2 cellular contexts compared by ENCODE assay signal in genomic region chr2:230417436-230417835, GRCh38.
TF ChIP-seq lines count a peak whose summit lies in the region.

No MANE protein-coding gene starts in this region.

TF ChIP-seq in SK-N-SH, 30 proteins besides CTCF, POLR2A, EP300 and RAD21 (continued from another document):
- TF ChIP-seq ZBTB33 (IDR thresholded peaks at IDR 0.05; ENCODE audit: borderline replicate concordance, low read depth), result no peak
- TF ChIP-seq USF1 (IDR thresholded peaks at IDR 0.05; ENCODE audit: borderline replicate concordance, low read depth), result no peak
- TF ChIP-seq FOSL2 (IDR thresholded peaks at IDR 0.05; ENCODE audit: borderline replicate concordance, low read depth), result no peak
- no peak for TF ChIP-seq MEF2A (IDR thresholded peaks at IDR 0.05; ENCODE audit: borderline replicate concordance, low read depth)
- no peak for TF ChIP-seq TEAD4 (IDR thresholded peaks at IDR 0.05; ENCODE audit: borderline replicate concordance, insufficient read depth)
- TF ChIP-seq GABPA (IDR thresholded peaks at IDR 0.05; ENCODE audit: low read depth), result no peak
- TF ChIP-seq NRF1 (IDR thresholded peaks at IDR 0.05; ENCODE audit: low read depth, low read length), result no peak
- no peak for TF ChIP-seq TCF12 (IDR thresholded peaks at IDR 0.05)
- TF ChIP-seq FOXJ3 (CRISPR knock-in tag; IDR thresholded peaks at IDR 0.05), result no peak
- no peak for TF ChIP-seq YY1 (IDR thresholded peaks at IDR 0.05; ENCODE audit: low read depth)
- TF ChIP-seq RXRA (IDR thresholded peaks at IDR 0.05; ENCODE audit: borderline replicate concordance, low read depth), result no peak
- TF ChIP-seq ELF1 (IDR thresholded peaks at IDR 0.05), result no peak

TF ChIP-seq in SK-N-SH treated with all-trans-retinoic acid at 6 μM for 48 hours, 23 proteins besides CTCF, POLR2A, EP300 and RAD21 (continued from another document):
- TF ChIP-seq TSHZ2 (CRISPR knock-in tag; IDR thresholded peaks at IDR 0.05), result no peak
- TF ChIP-seq TCF4 (CRISPR knock-in tag; IDR thresholded peaks at IDR 0.05; ENCODE audit: borderline replicate concordance), result no peak
- no peak for TF ChIP-seq ZC3H10 (CRISPR knock-in tag; IDR thresholded peaks at IDR 0.05)
- no peak for TF ChIP-seq CREB5 (CRISPR knock-in tag; IDR thresholded peaks at IDR 0.05; ENCODE audit: low read depth)
- TF ChIP-seq TOX (CRISPR knock-in tag; IDR thresholded peaks at IDR 0.05; ENCODE audit: borderline replicate concordance), result no peak
- TF ChIP-seq SNAI2 (CRISPR knock-in tag; IDR thresholded peaks at IDR 0.05), result no peak
- no peak for TF ChIP-seq ESRRG (CRISPR knock-in tag; IDR thresholded peaks at IDR 0.05)
- TF ChIP-seq GLIS3 (CRISPR knock-in tag; IDR thresholded peaks at IDR 0.05), result no peak
- TF ChIP-seq ZNF70 (CRISPR knock-in tag; IDR thresholded peaks at IDR 0.05), result no peak
- TF ChIP-seq ZFP3 (CRISPR knock-in tag; IDR thresholded peaks at IDR 0.05), result no peak
- no peak for TF ChIP-seq OSR1 (CRISPR knock-in tag; IDR thresholded peaks at IDR 0.05)
- TF ChIP-seq PPARA (CRISPR knock-in tag; IDR thresholded peaks at IDR 0.05; ENCODE audit: borderline replicate concordance), result no peak
- TF ChIP-seq BACH2 (CRISPR knock-in tag; IDR thresholded peaks at IDR 0.05; ENCODE audit: borderline replicate concordance), result no peak
